8 cellular contexts compared by ENCODE assay signal in the genomic region with DNA sequence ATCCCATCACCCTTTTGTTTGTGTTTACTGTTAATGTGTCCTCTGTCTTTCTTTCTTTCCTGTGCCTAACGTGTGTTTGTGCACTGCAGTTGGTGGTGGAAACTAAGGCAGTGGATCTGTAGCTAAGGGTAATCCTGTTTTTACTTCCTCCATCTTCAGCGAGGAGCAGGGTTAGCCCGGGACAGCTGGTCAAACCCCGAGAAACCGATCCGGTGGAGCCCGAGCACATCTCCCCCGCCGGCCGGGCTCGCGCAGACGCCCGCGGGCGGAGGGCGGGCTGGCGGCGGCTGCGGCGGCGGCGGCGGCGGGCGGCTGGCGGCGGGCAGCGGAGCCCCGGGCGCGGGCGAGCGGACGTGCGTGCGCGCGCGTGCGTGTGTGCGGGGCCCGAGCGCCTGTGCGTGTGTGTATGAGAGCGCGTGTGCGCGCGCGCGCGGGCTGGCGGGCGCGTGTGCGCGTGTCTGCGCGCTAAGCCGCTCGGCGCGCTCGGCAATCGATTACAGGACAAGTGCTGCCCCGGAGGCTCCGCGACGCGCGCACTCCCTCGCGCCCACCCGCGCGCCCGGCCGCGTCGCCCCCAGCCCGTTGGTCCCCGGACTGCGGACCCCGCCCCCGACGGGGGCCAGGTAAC. TPM values are rescaled to one million over a fixed set of nuclear protein-coding genes. Genes with fewer than 3 reads are reported as not detected.
DNase-seq lines count a peak whose midpoint lies in the region; ATAC-seq, FAIRE-seq and TF ChIP-seq lines count a peak whose summit lies in the region.

TSS of gene IKZF2 (minus strand) at position 176 of the 628 bp plus-strand sequence. CDS start 2,983 bp downstream, outside the sequence.

- in situ Hi-C loops in Caki2 (cut with HindIII; ENCODE audit: low pct_unique_long_range_greater_than_20kb, low sequenced_read_pairs) = no loop called here

- no peaks in the 10 kb centered on the region for H3K9me2 ChIP-seq in OCI-LY1 (ENCODE audit: low read depth, low read length)

- peak; percentile 16 for FAIRE-seq in HTR-8/SVneo (lab: Jason Lieb, UNC)

- no peak for TF ChIP-seq EP300 in esophagus muscularis mucosa (IDR thresholded peaks at IDR 0.05)

- intact Hi-C loops in esophagus muscularis mucosa (cut with DNase I) = loop anchor here (2.0 to 5.0 kb wide), 3 partner anchors 259 to 464 kb away; no protein-coding TSS in a partner anchor

- TF ChIP-seq POLR2A in esophagus muscularis mucosa (IDR thresholded peaks at IDR 0.05; ENCODE audit: low read depth) = no peak

- H3K4me3 ChIP-seq in OCI-LY1 (ENCODE audit: low read depth, low read length, poor library complexity, severe bottlenecking) (peak within 1 kb of the TSS; percentile 92), esophagus muscularis mucosa (peak within 1 kb of the TSS; percentile 78 to 94 (median 88))

- 3% methylated on average over 7 of the region's 87 CpGs for WGBS in esophagus muscularis mucosa

- peak within 1 kb of the TSS; percentile 99 for H3K9ac ChIP-seq in OCI-LY1 (ENCODE audit: low read length)

- H3K27ac ChIP-seq in OCI-LY1 (ENCODE audit: low read depth, low read length, poor library complexity, severe bottlenecking) (peak within 1 kb of the TSS; percentile 98), esophagus muscularis mucosa (replicated peaks in 1 of 4) (peak within 1 kb of the TSS; percentile 94 to 99 (median 97))

- H3K79me2 ChIP-seq in OCI-LY1 (ENCODE audit: insufficient read depth, low read length) = peaks cover 60% of the 10 kb centered on the region

- ATAC-seq in GM21381 (IDR thresholded peaks at IDR 0.05; ENCODE audit: unreplicated experiment) = peak; percentile 61

- no peaks in the 10 kb centered on the region for H3K9me3 ChIP-seq in OCI-LY1 (ENCODE audit: low read length)
- no peaks in the 10 kb centered on the region for H3K9me3 ChIP-seq in esophagus muscularis mucosa

- no peak within 1 kb of the TSS for H2AFZ ChIP-seq in OCI-LY1 (ENCODE audit: low read length)

- H3K27me3 ChIP-seq in OCI-LY1 (ENCODE audit: insufficient read depth, low read length) (no peaks in the 10 kb centered on the region), esophagus muscularis mucosa (no peaks in the 10 kb centered on the region)

- DNase-seq in Caki2 (ENCODE audit: low read depth) = peak; percentile 65
- DNase-seq in HTR-8/SVneo (ENCODE audit: insufficient read length, low spot score) = peak; percentile 65
- DNase-seq in activated T-cell treated with anti-CD3 and anti-CD28 coated beads, Interleukin-2, amount 50 U/mL, for 1 hour = peak; percentile 74
- peak; percentile 93 for DNase-seq in esophagus muscularis mucosa (ENCODE audit: extremely low spot score)
- DNase-seq in myocyte (ENCODE audit: low read depth) = peak; percentile 89
- DNase-seq in stimulated activated CD8-positive, alpha-beta memory T cell treated with anti-CD3 and anti-CD28 coated beads, Interleukin-7, amount 100 ng/mL, for 4 hours (ENCODE audit: low read depth in 2 of 2) = peak; percentile 40 to 76

- H3K36me3 ChIP-seq in OCI-LY1 (ENCODE audit: insufficient read depth, low read length) (peaks cover 29% of the 10 kb centered on the region), esophagus muscularis mucosa (no peaks in the 10 kb centered on the region)

- no peaks in the 10 kb centered on the region for H3F3A ChIP-seq in OCI-LY1 (ENCODE audit: insufficient read depth, low read length)

- H3K4me1 ChIP-seq in OCI-LY1 (ENCODE audit: insufficient read depth, low read length, severe bottlenecking) (peaks cover 39% of the 10 kb centered on the region), esophagus muscularis mucosa (peaks cover 6 to 32% (median 30%) of the 10 kb centered on the region in 4 donors)

- no peak for TF ChIP-seq CTCF in OCI-LY1 (IDR thresholded peaks at IDR 0.05; ENCODE audit: low read length)
- TF ChIP-seq CTCF in esophagus muscularis mucosa (IDR thresholded peaks at IDR 0.05) = no peak

- H4K20me1 ChIP-seq in OCI-LY1 (ENCODE audit: insufficient read depth, low read length) = no peaks in the 10 kb centered on the region

- peak within 1 kb of the TSS; percentile 95 for H3K4me2 ChIP-seq in OCI-LY1 (ENCODE audit: low read length)

RNA-seq across cellular contexts. Expression of gene IKZF2, which starts in this region (rescaled TPM):
- 0.14 and 0.52 TPM in 2 replicates for total RNA-seq in Caki2 (2014; rRNA removed; shearing (Covaris generic); ENCODE audit: low replicate concordance)
- 10 to 100 TPM in 1 of 4 donors, 1 to 10 TPM in 3; 6.5 to 11.2 (median 8.8) TPM for total RNA-seq in esophagus muscularis mucosa
- total RNA-seq in myocyte = 4.5 and 4.9 TPM in 2 replicates
- 0.88 TPM for polyA plus RNA-seq in myocyte (2012)

Comparison
In these comparisons a context has a peak if more than half of its experiments do, and no peak if none do; other contexts are left out.
1. Peak in every context shown above with its lines: DNase-seq, ATAC-seq, H3K4me3 ChIP-seq and H3K27ac ChIP-seq.
2. Peak in DNase-seq in Caki2; RNA of the gene not detected or under 1 TPM.